ENCODE assay signal across 26 cellular contexts in genomic region chrX:151702741-151703352, GRCh38. TPM values are rescaled to one million over a fixed set of nuclear protein-coding genes. Genes with fewer than 3 reads are reported as not detected.
"Had no signal": no experiment of that assay in that cellular context is flagged by ENCODE, and none has a peak within 500 bp of the region (broad histone marks: within the 10 kb centered on the region; RNA-seq: fewer than 3 reads in every experiment).

No MANE protein-coding gene starts in this region.

- H3K36me3 Mint-ChIP-seq: activated naive CD8-positive, alpha-beta T cell treated with anti-CD3 and anti-CD28 coated beads, Interleukin-2, amount 10 ng/mL, durations not matched to agents 7 days and 5 days; IgD-negative memory B cell had no signal

- H3K27ac Mint-ChIP-seq: activated CD8-positive, alpha-beta T cell treated with anti-CD3 and anti-CD28 coated beads for 36 hours; activated naive CD8-positive, alpha-beta T cell treated with anti-CD3 and anti-CD28 coated beads, Interleukin-2, amount 10 ng/mL, durations not matched to agents 7 days and 5 days; activated T-cell treated with anti-CD3 and anti-CD28 coated beads, Interleukin-2, amount 50 U/mL, for 72 hours; IgD-negative memory B cell; T-helper 1 cell treated with Interleukin-12 subunit alpha and Interleukin-12 subunit beta and Interleukin-4 antibody, amounts not matched to agents 30 μg/mL and 1 μg/mL, for 36 hours had no signal

- DNase-seq: activated CD4-positive, alpha-beta T cell treated with anti-CD3 and anti-CD28 coated beads for 4 hours; activated CD8-positive, alpha-beta memory T cell treated with anti-CD3 and anti-CD28 coated beads, Interleukin-2, amount 50 U/mL, for 4 hours; activated CD8-positive, alpha-beta T cell treated with anti-CD3 and anti-CD28 coated beads for 36 hours; activated naive CD4-positive, alpha-beta T cell treated with anti-CD3 and anti-CD28 coated beads, Interleukin-2, amount 50 U/mL, for 16 hours; activated naive CD8-positive, alpha-beta T cell treated with anti-CD3 and anti-CD28 coated beads, Interleukin-2, amount 10 ng/mL, durations not matched to agents 7 days and 5 days; activated T-cell treated with anti-CD3 and anti-CD28 coated beads, Interleukin-2, amount 50 U/mL, for 72 hours; KG1; NCI-H1048; NCI-H146; NCI-H187 treated with DMSO at 0.1 percent for 48 hours; NCI-H2081 treated with DMSO at 0.1 percent for 48 hours; NCI-H2227 treated with DMSO at 0.1 percent for 48 hours; NCI-H446 treated with DMSO at 0.1 percent for 48 hours; NCI-H524 treated with DMSO at 0.1 percent for 48 hours; NCI-H748 treated with DMSO at 0.1 percent for 48 hours; SHP77 treated with DMSO at 0.1 percent for 48 hours had no signal

- H3K9me3 Mint-ChIP-seq: activated CD8-positive, alpha-beta T cell treated with anti-CD3 and anti-CD28 coated beads for 36 hours; activated naive CD8-positive, alpha-beta T cell treated with anti-CD3 and anti-CD28 coated beads, Interleukin-2, amount 10 ng/mL, durations not matched to agents 7 days and 5 days; activated T-cell treated with anti-CD3 and anti-CD28 coated beads, Interleukin-2, amount 50 U/mL, for 72 hours; T-helper 1 cell treated with Interleukin-12 subunit alpha and Interleukin-12 subunit beta and Interleukin-4 antibody, amounts not matched to agents 30 μg/mL and 1 μg/mL, for 36 hours had no signal

- H3K4me3 ChIP-seq: adrenal gland, Peyer's patch had no signal

- H3K36me3 ChIP-seq: adrenal gland, Peyer's patch had no signal

- H3K4me1 Mint-ChIP-seq: activated naive CD8-positive, alpha-beta T cell treated with anti-CD3 and anti-CD28 coated beads, Interleukin-2, amount 10 ng/mL, durations not matched to agents 7 days and 5 days; IgD-negative memory B cell had no signal

- H3K4me1 ChIP-seq: adrenal gland, Peyer's patch had no signal

- H3K27me3 ChIP-seq: adrenal gland, Peyer's patch had no signal

- H3K27me3 Mint-ChIP-seq: activated CD8-positive, alpha-beta T cell treated with anti-CD3 and anti-CD28 coated beads for 36 hours; activated naive CD8-positive, alpha-beta T cell treated with anti-CD3 and anti-CD28 coated beads, Interleukin-2, amount 10 ng/mL, durations not matched to agents 7 days and 5 days had no signal

- H3K27ac ChIP-seq: adrenal gland, Peyer's patch, RWPE1 had no signal

- H3K4me3 Mint-ChIP-seq: activated CD8-positive, alpha-beta T cell treated with anti-CD3 and anti-CD28 coated beads for 36 hours; activated naive CD8-positive, alpha-beta T cell treated with anti-CD3 and anti-CD28 coated beads, Interleukin-2, amount 10 ng/mL, durations not matched to agents 7 days and 5 days; activated T-cell treated with anti-CD3 and anti-CD28 coated beads, Interleukin-2, amount 50 U/mL, for 72 hours; T-helper 1 cell treated with Interleukin-12 subunit alpha and Interleukin-12 subunit beta and Interleukin-4 antibody, amounts not matched to agents 30 μg/mL and 1 μg/mL, for 36 hours had no signal

- ATAC-seq: activated CD4-positive, CD25-positive, alpha-beta regulatory T cell treated with anti-CD3 and anti-CD28 coated beads, Interleukin-2, amount 50 U/mL, for 24 hours; activated CD8-positive, alpha-beta T cell treated with anti-CD3 and anti-CD28 coated beads for 36 hours; activated T-cell treated with anti-CD3 and anti-CD28 coated beads, Interleukin-2, amount 50 U/mL, for 72 hours had no signal

- H3K9me3 ChIP-seq: adrenal gland, Peyer's patch had no signal

RNA-seq across cellular contexts. Expression of gene PRRG3, which starts 7.6 kb away (rescaled TPM):
- total RNA-seq: activated CD8-positive, alpha-beta T cell treated with anti-CD3 and anti-CD28 coated beads for 36 hours; activated naive CD8-positive, alpha-beta T cell treated with anti-CD3 and anti-CD28 coated beads, Interleukin-2, amount 10 ng/mL, durations not matched to agents 7 days and 5 days; activated T-cell treated with anti-CD3 and anti-CD28 coated beads, Interleukin-2, amount 50 U/mL, for 72 hours; LHCN-M2; M059J; OCI-LY7; SK-MEL-5 had no signal
- polyA plus RNA-seq: IgD-negative memory B cell had no signal

RNA-seq across cellular contexts. Expression of gene FATE1, which starts 13.0 kb away (rescaled TPM):
- total RNA-seq: activated CD8-positive, alpha-beta T cell treated with anti-CD3 and anti-CD28 coated beads for 36 hours; activated naive CD8-positive, alpha-beta T cell treated with anti-CD3 and anti-CD28 coated beads, Interleukin-2, amount 10 ng/mL, durations not matched to agents 7 days and 5 days; activated T-cell treated with anti-CD3 and anti-CD28 coated beads, Interleukin-2, amount 50 U/mL, for 72 hours; LHCN-M2; OCI-LY7; Peyer's patch; SK-MEL-5 had no signal
- polyA plus RNA-seq: IgD-negative memory B cell had no signal

RNA-seq across cellular contexts. Expression of gene CNGA2, which starts 31.7 kb away (rescaled TPM):
- total RNA-seq: activated CD8-positive, alpha-beta T cell treated with anti-CD3 and anti-CD28 coated beads for 36 hours; activated naive CD8-positive, alpha-beta T cell treated with anti-CD3 and anti-CD28 coated beads, Interleukin-2, amount 10 ng/mL, durations not matched to agents 7 days and 5 days; activated T-cell treated with anti-CD3 and anti-CD28 coated beads, Interleukin-2, amount 50 U/mL, for 72 hours; adrenal gland; LHCN-M2; M059J; OCI-LY7; Peyer's patch; SK-MEL-5 had no signal
- polyA plus RNA-seq: adrenal gland, IgD-negative memory B cell had no signal
